In the genomic region with DNA sequence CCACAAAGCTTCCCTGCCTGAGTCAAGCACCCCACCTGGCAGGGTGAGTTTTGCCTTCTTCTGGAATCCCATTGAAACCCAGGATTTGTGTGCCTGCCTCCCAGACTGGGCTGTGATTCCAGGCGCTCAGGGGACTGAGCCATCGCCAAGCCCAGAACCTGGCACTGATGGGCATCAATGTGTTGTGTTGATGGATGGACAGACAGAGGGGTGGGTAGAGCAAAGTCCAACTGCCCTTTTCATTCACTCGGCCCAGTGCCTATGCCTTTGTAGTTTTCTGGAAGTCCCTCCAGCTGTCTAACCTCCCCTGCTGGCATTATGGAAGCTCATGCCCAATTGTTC, we compare ENCODE assay signal across 8 cellular contexts.
DNase-seq lines count a peak whose midpoint lies in the region; ATAC-seq and TF ChIP-seq lines count a peak whose summit lies in the region.

No MANE protein-coding gene starts in this region.

- peaks cover 17% of the 10 kb centered on the region for H3K4me1 Mint-ChIP-seq in activated T-cell treated with anti-CD3 and anti-CD28 coated beads, Interleukin-2, amount 50 U/mL, for 24 hours (ENCODE audit: low read depth)
- H3K4me1 Mint-ChIP-seq in chondrocyte (ENCODE audit: low read depth) = peaks cover 35% of the 10 kb centered on the region
- H3K4me1 Mint-ChIP-seq in activated CD4-positive, alpha-beta T cell treated with anti-CD3 and anti-CD28 coated beads, Interleukin-2, amount 10 ng/mL, durations not matched to agents 7 days and 5 days = peaks cover 22% of the 10 kb centered on the region

- no peak overlapping the region for H3K27ac Mint-ChIP-seq in activated T-cell treated with anti-CD3 and anti-CD28 coated beads, Interleukin-2, amount 50 U/mL, for 24 hours
- H3K27ac Mint-ChIP-seq in chondrocyte (ENCODE audit: unreplicated experiment) = peak overlapping the region; percentile 100
- H3K27ac Mint-ChIP-seq in activated CD4-positive, alpha-beta T cell treated with anti-CD3 and anti-CD28 coated beads, Interleukin-2, amount 10 ng/mL, durations not matched to agents 7 days and 5 days = no peak overlapping the region

- H3K27me3 ChIP-seq in mucosa of rectum (ENCODE audit: control insufficient read depth in 2 of 2, insufficient read depth in 2 of 2, low read length in 2 of 2) (peaks cover 0 to 5% of the 10 kb centered on the region in 2 donors), upper lobe of right lung (no peaks in the 10 kb centered on the region)

- H3K36me3 Mint-ChIP-seq in activated T-cell treated with anti-CD3 and anti-CD28 coated beads, Interleukin-2, amount 50 U/mL, for 24 hours (ENCODE audit: low read depth) = no peaks in the 10 kb centered on the region
- no peaks in the 10 kb centered on the region for H3K36me3 Mint-ChIP-seq in chondrocyte (ENCODE audit: low read depth)
- no peaks in the 10 kb centered on the region for H3K36me3 Mint-ChIP-seq in activated CD4-positive, alpha-beta T cell treated with anti-CD3 and anti-CD28 coated beads, Interleukin-2, amount 10 ng/mL, durations not matched to agents 7 days and 5 days (ENCODE audit: low read depth)

- intact Hi-C loops in upper lobe of right lung (cut with DNase I) = no loop called here

- POLR2A ChIA-PET in activated CD4-positive, alpha-beta T cell treated with anti-CD3 and anti-CD28 coated beads, Interleukin-2, amount 10 ng/mL, durations not matched to agents 7 days and 5 days (lab: Charles Lee) = no interaction called here

- H3K9ac ChIP-seq in mucosa of rectum (ENCODE audit: low read depth in 1 of 2, low read length in 2 of 2) = peak overlapping the region; percentile 75 to 83

- TF ChIP-seq CTCF in chondrocyte (IDR thresholded peaks at IDR 0.05) (no peak), upper lobe of right lung (IDR thresholded peaks at IDR 0.05) (no peak)

- H3K27ac ChIP-seq in mucosa of rectum (ENCODE audit: low read depth in 2 of 2, low read length in 2 of 2) (peak overlapping the region; percentile 84 to 96), upper lobe of right lung (peak overlapping the region; percentile 89)

- H3K9me3 ChIP-seq in mucosa of rectum (ENCODE audit: control insufficient read depth in 2 of 2, low read length in 2 of 2) = no peaks in the 10 kb centered on the region
- no peaks in the 10 kb centered on the region for H3K9me3 ChIP-seq in upper lobe of right lung

- peak overlapping the region; percentile 72 for H3K4me3 Mint-ChIP-seq in activated T-cell treated with anti-CD3 and anti-CD28 coated beads, Interleukin-2, amount 50 U/mL, for 24 hours
- H3K4me3 Mint-ChIP-seq in chondrocyte (ENCODE audit: unreplicated experiment) = peak overlapping the region; percentile 90
- no peak overlapping the region for H3K4me3 Mint-ChIP-seq in activated CD4-positive, alpha-beta T cell treated with anti-CD3 and anti-CD28 coated beads, Interleukin-2, amount 10 ng/mL, durations not matched to agents 7 days and 5 days

- CTCF ChIA-PET in activated CD4-positive, alpha-beta T cell treated with anti-CD3 and anti-CD28 coated beads, Interleukin-2, amount 10 ng/mL, durations not matched to agents 7 days and 5 days (lab: Charles Lee) = interaction anchor here (0.8 to 1.0 kb wide), 2 partner anchors 9 to 21 kb away, joined by 3 to 4 read pairs; no protein-coding TSS in a partner anchor

- H3K9me3 Mint-ChIP-seq in activated T-cell treated with anti-CD3 and anti-CD28 coated beads, Interleukin-2, amount 50 U/mL, for 24 hours = no peaks in the 10 kb centered on the region
- no peaks in the 10 kb centered on the region for H3K9me3 Mint-ChIP-seq in chondrocyte (ENCODE audit: low read depth)
- no peaks in the 10 kb centered on the region for H3K9me3 Mint-ChIP-seq in activated CD4-positive, alpha-beta T cell treated with anti-CD3 and anti-CD28 coated beads, Interleukin-2, amount 10 ng/mL, durations not matched to agents 7 days and 5 days

- H3K4me3 ChIP-seq in mucosa of rectum (ENCODE audit: low read length in 2 of 2) = peak overlapping the region; percentile 65 to 74
- peak overlapping the region; percentile 36 for H3K4me3 ChIP-seq in upper lobe of right lung

- H3K4me1 ChIP-seq in mucosa of rectum (ENCODE audit: control insufficient read depth in 2 of 2, insufficient read depth in 2 of 2, low read length in 2 of 2) (peaks cover 19 to 23% of the 10 kb centered on the region in 2 donors), upper lobe of right lung (peaks cover 11% of the 10 kb centered on the region)

- ATAC-seq in upper lobe of right lung (no peak), GM21786 (IDR thresholded peaks at IDR 0.05; ENCODE audit: unreplicated experiment) (no peak), HG03175 (IDR thresholded peaks at IDR 0.05; ENCODE audit: unreplicated experiment) (no peak)

- DNase-seq in activated T-cell treated with anti-CD3 and anti-CD28 coated beads, Interleukin-2, amount 50 U/mL, for 24 hours = no peak
- no peak for DNase-seq in activated T-cell treated with anti-CD3 and anti-CD28 coated beads, Interleukin-2, amount 50 U/mL, for 48 hours
- DNase-seq in chondrocyte (ENCODE audit: low spot score) (no peak), upper lobe of right lung (no peak)
- DNase-seq in activated CD4-positive, alpha-beta T cell treated with anti-CD3 and anti-CD28 coated beads, Interleukin-2, amount 10 ng/mL, durations not matched to agents 7 days and 5 days = no peak

- H3K27me3 Mint-ChIP-seq in activated T-cell treated with anti-CD3 and anti-CD28 coated beads, Interleukin-2, amount 50 U/mL, for 24 hours = peaks cover 70% of the 10 kb centered on the region
- peaks cover 12% of the 10 kb centered on the region for H3K27me3 Mint-ChIP-seq in chondrocyte (ENCODE audit: low read depth)
- H3K27me3 Mint-ChIP-seq in activated CD4-positive, alpha-beta T cell treated with anti-CD3 and anti-CD28 coated beads, Interleukin-2, amount 10 ng/mL, durations not matched to agents 7 days and 5 days = peaks cover 68% of the 10 kb centered on the region

- H3K36me3 ChIP-seq in mucosa of rectum (ENCODE audit: control insufficient read depth in 2 of 2, insufficient read depth in 2 of 2, low read length in 2 of 2) = no peaks in the 10 kb centered on the region
- no peaks in the 10 kb centered on the region for H3K36me3 ChIP-seq in upper lobe of right lung
